16 cellular contexts compared by ENCODE assay signal in the genomic region with DNA sequence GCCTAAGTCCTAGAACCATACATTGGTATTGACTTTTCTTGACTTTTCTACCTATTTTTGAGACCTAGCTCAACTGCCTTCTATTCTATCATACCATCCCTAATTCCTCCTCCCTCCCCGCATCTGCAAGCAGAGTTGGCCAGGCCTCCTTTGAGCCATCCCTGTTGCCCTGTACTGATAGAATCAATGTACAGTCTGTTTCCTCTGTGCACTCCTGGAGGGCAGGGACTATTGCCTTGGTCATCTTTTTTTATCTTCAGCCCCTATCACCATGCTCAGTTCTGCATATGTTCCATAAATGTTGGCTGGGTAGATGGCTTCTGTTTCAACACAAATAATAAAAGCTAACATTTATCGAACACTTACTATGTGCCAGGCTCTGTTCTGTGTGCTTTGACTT.
"Had no signal": no experiment of that assay in that cellular context is flagged by ENCODE, and none has a peak within 500 bp of the region (broad histone marks: within the 10 kb centered on the region; RNA-seq: fewer than 3 reads in every experiment).

No MANE protein-coding gene starts in this region.

- ATAC-seq: gastroesophageal sphincter; left colon; naive thymus-derived CD4-positive, alpha-beta T cell; right cardiac atrium; stimulated activated effector memory CD8-positive, alpha-beta T cell treated with anti-CD3 and anti-CD28 coated beads, Interleukin-12 subunit alpha, Interleukin-12 subunit beta, amount 100 ng/mL, for 72 hours; stimulated activated naive CD8-positive, alpha-beta T cell treated with anti-CD3 and anti-CD28 coated beads, Interleukin-15, Interleukin-2, amounts not matched to agents 100 U/mL and 50 U/mL, for 24 hours had no signal

- H3K9ac ChIP-seq: neural progenitor cell had no signal

- H3K36me3 ChIP-seq: esophagus squamous epithelium, gastroesophageal sphincter, neural progenitor cell, ovary, suprapubic skin, thyroid gland had no signal

- DNase-seq: esophagus squamous epithelium; glutamatergic neuron; kidney; left colon; naive thymus-derived CD4-positive, alpha-beta T cell; nucleus accumbens; ovary; right cardiac atrium; small intestine; stimulated activated CD4-positive, alpha-beta T cell treated with anti-CD3 and anti-CD28 coated beads, Interleukin-2, amount 100 ng/mL, for 48 hours; stimulated activated naive CD8-positive, alpha-beta T cell treated with anti-CD3 and anti-CD28 coated beads, Interleukin-15, Interleukin-2, amounts not matched to agents 100 U/mL and 50 U/mL, for 24 hours; thyroid gland had no signal

- H3K27ac ChIP-seq: neural progenitor cell, ovary, suprapubic skin had no signal

- H3K4me2 ChIP-seq: neural progenitor cell had no signal

- H3K9me3 ChIP-seq: esophagus squamous epithelium, gastroesophageal sphincter, ovary, suprapubic skin, thyroid gland had no signal

- H2AFZ ChIP-seq: neural progenitor cell had no signal

- H3K27me3 ChIP-seq: gastroesophageal sphincter, ovary, suprapubic skin, thyroid gland had no signal

- H3K4me3 ChIP-seq: esophagus squamous epithelium, gastroesophageal sphincter, neural progenitor cell, ovary, suprapubic skin, thyroid gland had no signal
